In the genomic region with DNA sequence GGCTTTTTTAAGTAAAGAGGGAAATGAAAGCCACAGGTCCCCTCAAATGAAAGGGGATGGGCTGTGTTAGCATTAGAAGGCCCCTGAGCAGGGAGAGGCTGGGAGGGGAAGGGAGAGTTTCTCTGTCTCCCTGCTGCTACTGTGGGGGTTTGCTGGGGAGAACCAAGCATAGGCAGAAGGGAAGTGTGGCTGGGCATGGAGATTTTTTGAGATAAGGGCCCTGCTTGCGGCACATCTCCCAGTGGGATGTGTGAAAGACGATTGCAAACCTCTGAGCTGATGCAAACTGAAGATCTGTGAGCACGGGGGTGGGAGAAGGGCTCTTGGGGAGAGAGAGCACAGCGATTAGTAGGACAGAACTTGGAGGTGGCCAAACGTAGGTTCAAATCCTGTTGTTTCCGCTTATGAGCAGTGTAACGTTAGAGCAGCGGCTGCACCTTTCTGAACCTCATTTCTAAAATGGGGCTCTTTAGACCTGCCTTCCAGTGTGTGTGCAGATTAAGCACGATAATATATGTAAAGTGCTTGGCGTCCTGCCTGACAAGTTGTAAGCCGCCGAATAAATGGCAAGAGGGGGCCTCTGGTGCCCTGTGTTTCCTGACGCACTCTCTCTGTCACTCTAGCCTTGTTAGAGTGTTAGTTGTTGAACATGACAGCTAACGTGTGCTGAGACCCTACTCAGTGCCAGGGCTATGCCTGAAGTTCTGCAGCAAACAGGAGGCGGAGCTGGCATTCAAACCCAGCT, we compare ENCODE assay signal across 23 cellular contexts.
DNase-seq lines count a peak whose midpoint lies in the region; ATAC-seq and TF ChIP-seq lines count a peak whose summit lies in the region.
"Had no signal": no experiment of that assay in that cellular context is flagged by ENCODE, and none has a peak within 500 bp of the region (broad histone marks: within the 10 kb centered on the region; RNA-seq: fewer than 3 reads in every experiment).

No MANE protein-coding gene starts in this region.

- no peak for ATAC-seq in GM21528 (IDR thresholded peaks at IDR 0.05; ENCODE audit: low FRiP score, unreplicated experiment)
- ATAC-seq in omental fat pad (ENCODE audit: low FRiP score) = no peak
- ATAC-seq: HCT116 had no signal

- no peak overlapping the region for H3K4ac ChIP-seq in mesendoderm (ENCODE audit: low read depth, low read length)

- H2AK5ac ChIP-seq in mesendoderm (ENCODE audit: low read length) = peak overlapping the region; percentile 53

- H3K18ac ChIP-seq in mesendoderm (ENCODE audit: low read length) = no peak overlapping the region

- no peak overlapping the region for H3K23ac ChIP-seq in mesendoderm (ENCODE audit: low read length)

- H4K20me1 ChIP-seq in OCI-LY3 (ENCODE audit: insufficient read depth, low read length) = no peaks in the 10 kb centered on the region

- H3K79me2 ChIP-seq in OCI-LY3 (ENCODE audit: low read length) (no peaks in the 10 kb centered on the region), mesendoderm (ENCODE audit: control insufficient read depth, insufficient read depth, low read length) (no peaks in the 10 kb centered on the region)

- H3K4me3 ChIP-seq in OCI-LY3 (ENCODE audit: low read length) (no peak overlapping the region), mesendoderm (ENCODE audit: low read length) (no peak overlapping the region)
- H3K4me3 ChIP-seq: Peyer's patch, SJSA1 had no signal

- peak overlapping the region; percentile 43 for H2BK5ac ChIP-seq in mesendoderm (ENCODE audit: low read length)

- TF ChIP-seq CTCF in OCI-LY3 (IDR thresholded peaks at IDR 0.05; ENCODE audit: low read depth, low read length) = no peak
- no peak for TF ChIP-seq CTCF in omental fat pad (IDR thresholded peaks at IDR 0.05)

- no peak overlapping the region for H4K5ac ChIP-seq in mesendoderm (ENCODE audit: low read length)

- H4K8ac ChIP-seq in mesendoderm (ENCODE audit: low read depth, low read length) = no peak overlapping the region

- H3K27me3 ChIP-seq in OCI-LY3 (ENCODE audit: low read depth, low read length) = no peaks in the 10 kb centered on the region
- H3K27me3 ChIP-seq in mesendoderm (ENCODE audit: insufficient read depth, low read length, poor library complexity) = no peaks in the 10 kb centered on the region
- H3K27me3 ChIP-seq: Peyer's patch, SJSA1 had no signal

- H3K9me3 ChIP-seq in OCI-LY3 (ENCODE audit: insufficient read depth, low read length) = no peaks in the 10 kb centered on the region
- H3K9me3 ChIP-seq: Peyer's patch, SJSA1 had no signal

- DNase-seq in NCI-H82 (lab: John Stamatoyannopoulos, UW) (peak; percentile 6), NCI-H82 treated with DMSO at 0.1 percent for 48 hours (lab: John Stamatoyannopoulos, UW; ENCODE audit: unreplicated experiment) (no peak), mesendoderm (peak; percentile 85), nucleus accumbens (lab: John Stamatoyannopoulos, UW) (no peak), omental fat pad (ENCODE audit: low spot score) (no peak)
- DNase-seq: CD8-positive, alpha-beta memory T cell; EL; GF-D8; GOT3; NCI-H1417; NCI-H187 treated with DMSO at 0.1 percent for 48 hours; NCI-H2107; NCI-H2227 treated with DMSO at 0.1 percent for 48 hours; NCI-H510A; NK-92 treated with Interleukin-12 subunit alpha and Interleukin-12 subunit beta, amount 100 ng/mL, for 24 hours; Peyer's patch; SW 1271; T-helper 2 cell had no signal

- no peak overlapping the region for H3K27ac ChIP-seq in OCI-LY3 (ENCODE audit: low read length)
- H3K27ac ChIP-seq in mesendoderm (ENCODE audit: low read depth, low read length) = no peak overlapping the region
- H3K27ac ChIP-seq: C4-2B, Peyer's patch, SJSA1 had no signal

- peak overlapping the region; percentile 31; the same call in 1 of the 2 replicates for H3K4me2 ChIP-seq in OCI-LY3 (ENCODE audit: low read length)
- peak overlapping the region; percentile 25 for H3K4me2 ChIP-seq in mesendoderm (ENCODE audit: low read length)

- H3K56ac ChIP-seq in mesendoderm (ENCODE audit: low read length) = peak overlapping the region; percentile 61

- H3K36me3 ChIP-seq in OCI-LY3 (replicated peaks; ENCODE audit: low read depth, low read length) (no peaks in the 10 kb centered on the region), mesendoderm (ENCODE audit: control insufficient read depth, insufficient read depth, low read length) (no peaks in the 10 kb centered on the region)
- H3K36me3 ChIP-seq: Peyer's patch, SJSA1 had no signal

- no CpG with 5 or more reads among the region's 15 CpGs for WGBS in mesendoderm (ENCODE audit: extremely low coverage, insufficient coverage, low lambda C conversion rate)

- no peak overlapping the region for H3K9ac ChIP-seq in OCI-LY3 (ENCODE audit: low read length)
- H3K9ac ChIP-seq in mesendoderm (ENCODE audit: low read length) = peak overlapping the region; percentile 22

- H2BK120ac ChIP-seq in mesendoderm (ENCODE audit: low read depth, low read length) = no peak overlapping the region

- H3K4me1 ChIP-seq in OCI-LY3 (ENCODE audit: low read length) (peaks cover 19% of the 10 kb centered on the region), mesendoderm (ENCODE audit: control insufficient read depth, low read depth, low read length) (peaks cover 18% of the 10 kb centered on the region)
- H3K4me1 ChIP-seq: Peyer's patch, SJSA1 had no signal

- no peak overlapping the region for H2AFZ ChIP-seq in OCI-LY3 (ENCODE audit: low read depth, low read length)

- H2BK15ac ChIP-seq in mesendoderm (replicated peaks; ENCODE audit: low read depth) = no peak overlapping the region

- no peaks in the 10 kb centered on the region for H3K79me1 ChIP-seq in mesendoderm (ENCODE audit: low read length)

Comparison
In these comparisons a context has a peak if more than half of its experiments do, and no peak if none do; other contexts are left out.
1. DNase-seq: peak in NCI-H82 (single experiment) and mesendoderm (single experiment); none in NCI-H82 treated with DMSO at 0.1 percent for 48 hours (single experiment), nucleus accumbens (0 of 56) and omental fat pad (single experiment).